In genomic region chr14:73022051-73022450, GRCh38 we compare ENCODE assay signal across 2 cellular contexts.
TF ChIP-seq lines count a peak whose summit lies in the region.

No MANE protein-coding gene starts in this region.

TF ChIP-seq in SK-N-SH, 30 proteins besides CTCF, POLR2A, EP300 and RAD21:
- no peak for TF ChIP-seq MEF2A (IDR thresholded peaks at IDR 0.05; ENCODE audit: borderline replicate concordance, low read depth)
- TF ChIP-seq TAF1 (IDR thresholded peaks at IDR 0.05; ENCODE audit: borderline replicate concordance, low read depth, low read length), result no peak
- TF ChIP-seq USF1 (IDR thresholded peaks at IDR 0.05; ENCODE audit: borderline replicate concordance, low read depth), result no peak
- no peak for TF ChIP-seq SIN3A (IDR thresholded peaks at IDR 0.05; ENCODE audit: borderline replicate concordance, low read depth, low read length)
- TF ChIP-seq REST (IDR thresholded peaks at IDR 0.05; ENCODE audit: low read depth, low read length), result no peak
- TF ChIP-seq RCOR1 (IDR thresholded peaks at IDR 0.05; ENCODE audit: low read length), result no peak
- TF ChIP-seq, protein P1, sequence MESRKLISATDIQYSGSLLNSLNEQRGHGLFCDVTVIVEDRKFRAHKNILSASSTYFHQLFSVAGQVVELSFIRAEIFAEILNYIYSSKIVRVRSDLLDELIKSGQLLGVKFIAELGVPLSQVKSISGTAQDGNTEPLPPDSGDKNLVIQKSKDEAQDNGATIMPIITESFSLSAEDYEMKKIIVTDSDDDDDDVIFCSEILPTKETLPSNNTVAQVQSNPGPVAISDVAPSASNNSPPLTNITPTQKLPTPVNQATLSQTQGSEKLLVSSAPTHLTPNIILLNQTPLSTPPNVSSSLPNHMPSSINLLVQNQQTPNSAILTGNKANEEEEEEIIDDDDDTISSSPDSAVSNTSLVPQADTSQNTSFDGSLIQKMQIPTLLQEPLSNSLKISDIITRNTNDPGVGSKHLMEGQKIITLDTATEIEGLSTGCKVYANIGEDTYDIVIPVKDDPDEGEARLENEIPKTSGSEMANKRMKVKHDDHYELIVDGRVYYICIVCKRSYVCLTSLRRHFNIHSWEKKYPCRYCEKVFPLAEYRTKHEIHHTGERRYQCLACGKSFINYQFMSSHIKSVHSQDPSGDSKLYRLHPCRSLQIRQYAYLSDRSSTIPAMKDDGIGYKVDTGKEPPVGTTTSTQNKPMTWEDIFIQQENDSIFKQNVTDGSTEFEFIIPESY (IDR thresholded peaks at IDR 0.05; ENCODE audit: borderline replicate concordance, low read depth), result no peak
- TF ChIP-seq RXRA (IDR thresholded peaks at IDR 0.05; ENCODE audit: borderline replicate concordance, low read depth), result no peak
- no peak for TF ChIP-seq SMC3 (IDR thresholded peaks at IDR 0.05; ENCODE audit: low read depth, low read length)
- TF ChIP-seq TCF12 (IDR thresholded peaks at IDR 0.05), result no peak
- TF ChIP-seq NRF1 (IDR thresholded peaks at IDR 0.05; ENCODE audit: low read depth, low read length), result no peak
- no peak for TF ChIP-seq EZH2phosphoT487 (IDR thresholded peaks at IDR 0.05; ENCODE audit: borderline replicate concordance, low read depth)

TF ChIP-seq in SK-N-SH treated with all-trans-retinoic acid at 6 μM for 48 hours, 23 proteins besides CTCF, POLR2A, EP300 and RAD21:
- TF ChIP-seq SNAI2 (CRISPR knock-in tag; IDR thresholded peaks at IDR 0.05) (no peak), ZNF8 (CRISPR knock-in tag; IDR thresholded peaks at IDR 0.05) (no peak), RARB (CRISPR knock-in tag; IDR thresholded peaks at IDR 0.05) (no peak), CSRNP3 (CRISPR knock-in tag; IDR thresholded peaks at IDR 0.05) (no peak), BACH2 (CRISPR knock-in tag; IDR thresholded peaks at IDR 0.05; ENCODE audit: borderline replicate concordance) (no peak), ZC3H10 (CRISPR knock-in tag; IDR thresholded peaks at IDR 0.05) (no peak), TOX (CRISPR knock-in tag; IDR thresholded peaks at IDR 0.05; ENCODE audit: borderline replicate concordance) (no peak), TSHZ2 (CRISPR knock-in tag; IDR thresholded peaks at IDR 0.05) (no peak), ESRRG (CRISPR knock-in tag; IDR thresholded peaks at IDR 0.05) (no peak), CREB5 (CRISPR knock-in tag; IDR thresholded peaks at IDR 0.05; ENCODE audit: low read depth) (no peak), ZFP30 (CRISPR knock-in tag; IDR thresholded peaks at IDR 0.05) (no peak), OSR1 (CRISPR knock-in tag; IDR thresholded peaks at IDR 0.05) (no peak), ISL1 (CRISPR knock-in tag; IDR thresholded peaks at IDR 0.05) (no peak), ZFP3 (CRISPR knock-in tag; IDR thresholded peaks at IDR 0.05) (no peak)
- TF ChIP-seq, protein P2, sequence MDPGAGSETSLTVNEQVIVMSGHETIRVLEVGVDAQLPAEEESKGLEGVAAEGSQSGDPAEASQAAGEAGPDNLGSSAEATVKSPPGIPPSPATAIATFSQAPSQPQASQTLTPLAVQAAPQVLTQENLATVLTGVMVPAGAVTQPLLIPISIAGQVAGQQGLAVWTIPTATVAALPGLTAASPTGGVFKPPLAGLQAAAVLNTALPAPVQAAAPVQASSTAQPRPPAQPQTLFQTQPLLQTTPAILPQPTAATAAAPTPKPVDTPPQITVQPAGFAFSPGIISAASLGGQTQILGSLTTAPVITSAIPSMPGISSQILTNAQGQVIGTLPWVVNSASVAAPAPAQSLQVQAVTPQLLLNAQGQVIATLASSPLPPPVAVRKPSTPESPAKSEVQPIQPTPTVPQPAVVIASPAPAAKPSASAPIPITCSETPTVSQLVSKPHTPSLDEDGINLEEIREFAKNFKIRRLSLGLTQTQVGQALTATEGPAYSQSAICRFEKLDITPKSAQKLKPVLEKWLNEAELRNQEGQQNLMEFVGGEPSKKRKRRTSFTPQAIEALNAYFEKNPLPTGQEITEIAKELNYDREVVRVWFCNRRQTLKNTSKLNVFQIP (CRISPR knock-in tag; IDR thresholded peaks at IDR 0.05; ENCODE audit: borderline replicate concordance, low read depth), result no peak
